ENCODE assay signal across 31 cellular contexts in genomic region chr5:54803381-54804025, GRCh38.
DNase-seq lines count a peak whose midpoint lies in the region; ATAC-seq, FAIRE-seq and TF ChIP-seq lines count a peak whose summit lies in the region.
"Had no signal": no experiment of that assay in that cellular context is flagged by ENCODE, and none has a peak within 500 bp of the region (broad histone marks: within the 10 kb centered on the region; RNA-seq: fewer than 3 reads in every experiment).

No MANE protein-coding gene starts in this region.

- DNase-seq in AG08395 (ENCODE audit: low spot score): peak; percentile 35
- DNase-seq in MV-4-11 (lab: John Stamatoyannopoulos, UW): peak; percentile 15
- peak; percentile 74 for DNase-seq in fibroblast of gingiva (ENCODE audit: low read depth)
- no peak for DNase-seq in urothelium cell line (ENCODE audit: low spot score)
- no peak for DNase-seq in GM10266 (ENCODE audit: extremely low spot score)
- no peak for DNase-seq in NAMALWA (ENCODE audit: low spot score)
- DNase-seq: activated CD4-positive, alpha-beta T cell treated with anti-CD3 and anti-CD28 coated beads, Interleukin-2, amount 10 ng/mL, durations not matched to agents 24 days and 14 days; activated CD8-positive, alpha-beta memory T cell treated with anti-CD3 and anti-CD28 coated beads, Interleukin-2, amount 10 ng/mL, durations not matched to agents 7 days and 5 days; activated naive CD4-positive, alpha-beta T cell; activated T-cell treated with anti-CD3 and anti-CD28 coated beads, Interleukin-2, amount 50 U/mL, for 48 hours; adrenal gland; DMS53; hypothalamus; immature natural killer cell; naive B cell; NCI-H146; NCI-H524; NK-92 treated with Interleukin-12 subunit alpha and Interleukin-12 subunit beta, amount 100 ng/mL, for 24 hours; occipital lobe; SHP77; stimulated activated CD8-positive, alpha-beta memory T cell treated with anti-CD3 and anti-CD28 coated beads, Interleukin-4, amount 100 ng/mL, for 48 hours; stimulated activated naive CD8-positive, alpha-beta T cell treated with anti-CD3 and anti-CD28 coated beads, Interleukin-15, amount 100 ng/mL, for 72 hours; T-helper 9 cell; WERI-Rb-1 had no signal

- H3K27ac Mint-ChIP-seq in nephron: peak overlapping the region in 2 of 3 experiments; percentile 24 to 70
- H3K27ac Mint-ChIP-seq: activated CD4-positive, alpha-beta T cell treated with anti-CD3 and anti-CD28 coated beads, Interleukin-2, amount 10 ng/mL, durations not matched to agents 24 days and 14 days; activated CD8-positive, alpha-beta memory T cell treated with anti-CD3 and anti-CD28 coated beads, Interleukin-2, amount 10 ng/mL, durations not matched to agents 7 days and 5 days; immature natural killer cell; naive B cell had no signal

- no peak for FAIRE-seq in urothelium cell line (lab: Jason Lieb, UNC)
- FAIRE-seq: G401.6 had no signal

- H3K27me3 Mint-ChIP-seq in nephron (ENCODE audit: low read depth): no peaks in the 10 kb centered on the region
- H3K27me3 Mint-ChIP-seq: activated CD4-positive, alpha-beta T cell treated with anti-CD3 and anti-CD28 coated beads, Interleukin-2, amount 10 ng/mL, durations not matched to agents 24 days and 14 days; activated CD8-positive, alpha-beta memory T cell treated with anti-CD3 and anti-CD28 coated beads, Interleukin-2, amount 10 ng/mL, durations not matched to agents 7 days and 5 days; naive B cell; stimulated activated naive CD8-positive, alpha-beta T cell treated with anti-CD3 and anti-CD28 coated beads, Interleukin-15, amount 100 ng/mL, for 72 hours had no signal

- H3K4me1 Mint-ChIP-seq in nephron: peaks cover 18% of the 10 kb centered on the region

- no peaks in the 10 kb centered on the region for H3K36me3 Mint-ChIP-seq in nephron (ENCODE audit: low read depth)
- H3K36me3 Mint-ChIP-seq: activated CD8-positive, alpha-beta memory T cell treated with anti-CD3 and anti-CD28 coated beads, Interleukin-2, amount 10 ng/mL, durations not matched to agents 7 days and 5 days; naive B cell had no signal

- no peak for ATAC-seq in GM18868 (IDR thresholded peaks at IDR 0.05; ENCODE audit: unreplicated experiment)
- ATAC-seq: activated CD8-positive, alpha-beta memory T cell treated with anti-CD3 and anti-CD28 coated beads, Interleukin-2, amount 10 ng/mL, durations not matched to agents 7 days and 5 days; gastroesophageal sphincter; HCT116; left lobe of liver; Panc1; stimulated activated naive CD8-positive, alpha-beta T cell treated with anti-CD3 and anti-CD28 coated beads, Interleukin-15, amount 100 ng/mL, for 72 hours had no signal

- no peak overlapping the region for H3K4me3 Mint-ChIP-seq in nephron
- H3K4me3 Mint-ChIP-seq: activated CD4-positive, alpha-beta T cell treated with anti-CD3 and anti-CD28 coated beads, Interleukin-2, amount 10 ng/mL, durations not matched to agents 24 days and 14 days; activated CD8-positive, alpha-beta memory T cell treated with anti-CD3 and anti-CD28 coated beads, Interleukin-2, amount 10 ng/mL, durations not matched to agents 7 days and 5 days; immature natural killer cell; naive B cell; stimulated activated naive CD8-positive, alpha-beta T cell treated with anti-CD3 and anti-CD28 coated beads, Interleukin-15, amount 100 ng/mL, for 72 hours had no signal

- no peak for TF ChIP-seq CTCF in nephron (IDR thresholded peaks at IDR 0.05; ENCODE audit: unreplicated experiment in 3 of 3)
- TF ChIP-seq CTCF in GM10266 (IDR thresholded peaks at IDR 0.05; ENCODE audit: control insufficient read depth, insufficient read depth, low read depth, missing control alignments): no peak

- peaks cover 5% of the 10 kb centered on the region for H3K9me3 Mint-ChIP-seq in nephron
- H3K9me3 Mint-ChIP-seq: immature natural killer cell had no signal

Comparison
In these comparisons a context has a peak if more than half of its experiments do, and no peak if none do; other contexts are left out.
1. DNase-seq: peak in AG08395 (single experiment), MV-4-11 (single experiment) and fibroblast of gingiva (single experiment); none in urothelium cell line (single experiment), GM10266 (single experiment) and NAMALWA (single experiment).